ENCODE assay signal across 1 cellular context in the genomic region with DNA sequence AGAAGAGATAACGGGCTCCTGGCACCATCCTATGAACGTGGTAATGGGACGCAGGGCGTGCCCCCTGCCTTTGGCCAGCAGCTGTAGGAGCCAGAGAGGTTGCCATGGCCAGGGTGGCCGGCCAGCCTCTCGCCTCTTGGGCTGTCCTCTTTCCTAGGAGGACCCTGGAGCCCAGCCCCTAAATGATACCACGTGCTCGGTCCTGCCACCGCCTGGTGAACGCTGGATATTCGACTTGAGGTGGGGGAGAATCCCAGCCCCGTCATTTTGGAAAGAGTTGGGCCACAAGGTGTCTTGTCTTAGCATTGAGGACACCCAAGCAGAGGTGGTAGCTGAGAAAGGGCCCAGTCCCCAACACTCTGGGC.
A peak's percentile ranks its signal among the peaks of the same experiment; 100 is the strongest.
TF ChIP-seq lines count a peak whose summit lies in the region.

No MANE protein-coding gene starts in this region.

TF ChIP-seq in H1, 55 proteins besides CTCF, POLR2A, EP300 and RAD21 (continued from another document):
- TF ChIP-seq SRF (IDR thresholded peaks at IDR 0.05; ENCODE audit: low read depth, low read length): no peak
- no peak for TF ChIP-seq GTF2F1 (IDR thresholded peaks at IDR 0.05; ENCODE audit: borderline replicate concordance, low read depth, low read length)
- no peak for TF ChIP-seq POU5F1 (IDR thresholded peaks at IDR 0.05; ENCODE audit: low read depth, low read length)
- TF ChIP-seq BCL11A (IDR thresholded peaks at IDR 0.05; ENCODE audit: low read depth in 2 of 2, low read length in 2 of 2): no peak
- no peak for TF ChIP-seq BACH1 (IDR thresholded peaks at IDR 0.05; ENCODE audit: low read length)
- no peak for TF ChIP-seq TBP (IDR thresholded peaks at IDR 0.05; ENCODE audit: low read depth, low read length)
- TF ChIP-seq, protein P1, sequence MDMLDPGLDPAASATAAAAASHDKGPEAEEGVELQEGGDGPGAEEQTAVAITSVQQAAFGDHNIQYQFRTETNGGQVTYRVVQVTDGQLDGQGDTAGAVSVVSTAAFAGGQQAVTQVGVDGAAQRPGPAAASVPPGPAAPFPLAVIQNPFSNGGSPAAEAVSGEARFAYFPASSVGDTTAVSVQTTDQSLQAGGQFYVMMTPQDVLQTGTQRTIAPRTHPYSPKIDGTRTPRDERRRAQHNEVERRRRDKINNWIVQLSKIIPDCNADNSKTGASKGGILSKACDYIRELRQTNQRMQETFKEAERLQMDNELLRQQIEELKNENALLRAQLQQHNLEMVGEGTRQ (IDR thresholded peaks at IDR 0.05; ENCODE audit: low read length): peak; percentile 45; the same call in 1 of the 2 replicates
- no peak for TF ChIP-seq SP1 (IDR thresholded peaks at IDR 0.05; ENCODE audit: low read depth, low read length)
- TF ChIP-seq SP4 (IDR thresholded peaks at IDR 0.05; ENCODE audit: low read length): no peak
- TF ChIP-seq, protein P2, sequence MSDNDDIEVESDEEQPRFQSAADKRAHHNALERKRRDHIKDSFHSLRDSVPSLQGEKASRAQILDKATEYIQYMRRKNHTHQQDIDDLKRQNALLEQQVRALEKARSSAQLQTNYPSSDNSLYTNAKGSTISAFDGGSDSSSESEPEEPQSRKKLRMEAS (IDR thresholded peaks at IDR 0.05): peak; percentile 91
- no peak for TF ChIP-seq CREB1 (IDR thresholded peaks at IDR 0.05)
- TF ChIP-seq CBX5 (IDR thresholded peaks at IDR 0.05; ENCODE audit: low read depth, low read length): no peak
- no peak for TF ChIP-seq TAF7 (optimal IDR thresholded peaks at IDR 0.05; ENCODE audit: borderline replicate concordance, low read depth, low read length)
- TF ChIP-seq SP2 (IDR thresholded peaks at IDR 0.05; ENCODE audit: low read length): no peak
- TF ChIP-seq PHF8 (conservative IDR thresholded peaks at IDR 0.05; ENCODE audit: low read depth, low read length): 0 out of 2 replicates have a peak, but pooled peaks have one; percentile 4
- no peak for TF ChIP-seq JUN (IDR thresholded peaks at IDR 0.05; ENCODE audit: low read depth, low read length)
- no peak for TF ChIP-seq FOSL1 (IDR thresholded peaks at IDR 0.05; ENCODE audit: insufficient read depth, low read depth, low read length)
- TF ChIP-seq, protein P3, sequence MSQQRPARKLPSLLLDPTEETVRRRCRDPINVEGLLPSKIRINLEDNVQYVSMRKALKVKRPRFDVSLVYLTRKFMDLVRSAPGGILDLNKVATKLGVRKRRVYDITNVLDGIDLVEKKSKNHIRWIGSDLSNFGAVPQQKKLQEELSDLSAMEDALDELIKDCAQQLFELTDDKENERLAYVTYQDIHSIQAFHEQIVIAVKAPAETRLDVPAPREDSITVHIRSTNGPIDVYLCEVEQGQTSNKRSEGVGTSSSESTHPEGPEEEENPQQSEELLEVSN (IDR thresholded peaks at IDR 0.05): peak; percentile 82
- no peak for TF ChIP-seq RXRA (IDR thresholded peaks at IDR 0.05; ENCODE audit: insufficient read depth, low read depth, low read length)
- TF ChIP-seq SAP30 (IDR thresholded peaks at IDR 0.05; ENCODE audit: insufficient read depth, insufficient replicate concordance, low read length): no peak
- TF ChIP-seq SIN3A (conservative IDR thresholded peaks at IDR 0.05 in 1 of 2, IDR thresholded peaks at IDR 0.05 in 1 of 2; ENCODE audit: low read depth in 1 of 2, low read length in 2 of 2): no peak; a peak in 1 of 4 replicates
- TF ChIP-seq TCF12 (IDR thresholded peaks at IDR 0.05; ENCODE audit: low read depth, low read length): no peak
- peak; percentile 41 for TF ChIP-seq ASH2L (IDR thresholded peaks at IDR 0.05; ENCODE audit: low read length)
- TF ChIP-seq CHD1 (IDR thresholded peaks at IDR 0.05; ENCODE audit: low read depth, low read length): no peak
- TF ChIP-seq, protein P4, sequence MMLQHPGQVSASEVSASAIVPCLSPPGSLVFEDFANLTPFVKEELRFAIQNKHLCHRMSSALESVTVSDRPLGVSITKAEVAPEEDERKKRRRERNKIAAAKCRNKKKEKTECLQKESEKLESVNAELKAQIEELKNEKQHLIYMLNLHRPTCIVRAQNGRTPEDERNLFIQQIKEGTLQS (IDR thresholded peaks at IDR 0.05; ENCODE audit: insufficient read depth, low read depth, low read length): no peak
- TF ChIP-seq KDM4A (IDR thresholded peaks at IDR 0.05; ENCODE audit: low read depth, low read length, severe bottlenecking): no peak
- no peak for TF ChIP-seq KDM5A (IDR thresholded peaks at IDR 0.05; ENCODE audit: low read length)
- TF ChIP-seq POLR2AphosphoS5 (IDR thresholded peaks at IDR 0.05; ENCODE audit: low read depth, low read length): no peak
TF ChIP-seq in H1: peak in this region for 8.
